ENCODE assay signal across 8 cellular contexts in the genomic region with DNA sequence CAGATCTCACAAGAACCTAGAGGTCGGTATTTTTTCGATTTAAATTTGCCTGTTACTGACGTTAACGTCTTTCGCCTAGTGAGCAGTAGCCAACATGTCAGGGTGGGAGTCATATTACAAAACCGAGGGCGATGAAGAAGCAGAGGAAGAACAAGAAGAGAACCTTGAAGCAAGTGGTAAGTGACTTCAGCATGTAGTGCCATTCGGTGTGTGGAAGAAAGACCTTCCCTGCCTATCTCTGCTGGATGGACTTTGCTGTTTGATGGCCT. TPM values are rescaled to one million over a fixed set of nuclear protein-coding genes. Genes with fewer than 3 reads are reported as not detected.
DNase-seq lines count a peak whose midpoint lies in the region; ATAC-seq and TF ChIP-seq lines count a peak whose summit lies in the region.

No MANE protein-coding gene starts in this region.

- peaks cover 51% of the 10 kb centered on the region for H3K36me3 Mint-ChIP-seq in activated CD4-positive, alpha-beta T cell treated with anti-CD3 and anti-CD28 coated beads for 36 hours (ENCODE audit: low read depth)

- H3K4me1 Mint-ChIP-seq in activated CD4-positive, alpha-beta T cell treated with anti-CD3 and anti-CD28 coated beads for 36 hours: peaks cover 42% of the 10 kb centered on the region

- TF ChIP-seq POLR2A in adrenal gland (IDR thresholded peaks at IDR 0.05): no peak

- no peak for ATAC-seq in activated CD4-positive, alpha-beta T cell treated with anti-CD3 and anti-CD28 coated beads for 36 hours

- TF ChIP-seq CTCF in adrenal gland (IDR thresholded peaks at IDR 0.05): no peak

- no peaks in the 10 kb centered on the region for H3K27me3 ChIP-seq in adrenal gland
- no peaks in the 10 kb centered on the region for H3K27me3 ChIP-seq in layer of hippocampus (ENCODE audit: control insufficient read depth, insufficient read depth, low read length)

- DNase-seq in activated CD4-positive, alpha-beta T cell treated with anti-CD3 and anti-CD28 coated beads for 36 hours: no peak
- DNase-seq in activated CD4-positive, alpha-beta T cell treated with anti-CD3 and anti-CD28 coated beads, Interleukin-2, amount 50 U/mL, for 48 hours: no peak
- DNase-seq in adrenal gland (no peak), NCI-H187 treated with DMSO at 0.1 percent for 48 hours (lab: John Stamatoyannopoulos, UW) (no peak), pons (ENCODE audit: low spot score) (no peak), DMS53 treated with DMSO at 0.1 percent for 48 hours (lab: John Stamatoyannopoulos, UW; ENCODE audit: unreplicated experiment) (no peak)

- H3K27ac ChIP-seq in adrenal gland (peak overlapping the region; percentile 95 to 100 (median 98)), layer of hippocampus (ENCODE audit: low read depth, low read length) (peak overlapping the region; percentile 93), temporal lobe (ENCODE audit: low read depth, low read length) (peak overlapping the region; percentile 91)

- H3K27ac Mint-ChIP-seq in activated CD4-positive, alpha-beta T cell treated with anti-CD3 and anti-CD28 coated beads for 36 hours: peak overlapping the region; percentile 99

- no peaks in the 10 kb centered on the region for H3K9me3 ChIP-seq in adrenal gland (replicated peaks in 1 of 3)

- no peaks in the 10 kb centered on the region for H3K27me3 Mint-ChIP-seq in activated CD4-positive, alpha-beta T cell treated with anti-CD3 and anti-CD28 coated beads for 36 hours

- H3K36me3 ChIP-seq in adrenal gland (replicated peaks in 1 of 2): peaks cover 0 to 45% of the 10 kb centered on the region in 2 donors

- WGBS in adrenal gland, 4 donors: 1 to 6% (median 2%) methylated on average over 8 of the region's 8 CpGs

- no peaks in the 10 kb centered on the region for H3K9me3 Mint-ChIP-seq in activated CD4-positive, alpha-beta T cell treated with anti-CD3 and anti-CD28 coated beads for 36 hours (ENCODE audit: low read depth)

- CTCF ChIA-PET in activated CD4-positive, alpha-beta T cell treated with anti-CD3 and anti-CD28 coated beads for 36 hours (lab: Charles Lee): interaction anchor here (0.6 to 1.0 kb wide), 6 partner anchors 45 to 669 kb away, joined by 3 to 4 read pairs (median 3); a partner anchor contains a TSS

- intact Hi-C loops in activated CD4-positive, alpha-beta T cell treated with anti-CD3 and anti-CD28 coated beads for 36 hours (cut with DNase I, micrococcal nuclease): loop anchor here (1.0 to 10.0 kb wide), 22 partner anchors 17 to 765 kb away; a partner anchor contains a TSS
- intact Hi-C loops in adrenal gland (cut with DNase I): no loop called here

- peak overlapping the region in 3 of 4 donors; percentile 75 to 100 (median 84) for H3K4me3 ChIP-seq in adrenal gland

- H3K4me3 Mint-ChIP-seq in activated CD4-positive, alpha-beta T cell treated with anti-CD3 and anti-CD28 coated beads for 36 hours: peak overlapping the region; percentile 98

- POLR2A ChIA-PET in activated CD4-positive, alpha-beta T cell treated with anti-CD3 and anti-CD28 coated beads for 36 hours (lab: Charles Lee): interaction anchor here (0.6 to 1.6 kb wide), 7 partner anchors 64 to 994 kb away, joined by 3 to 13 read pairs (median 3); a partner anchor contains a TSS

- H3K4me1 ChIP-seq in adrenal gland (replicated peaks in 1 of 2): peaks cover 19 to 32% of the 10 kb centered on the region in 2 donors

RNA-seq across cellular contexts. Expression of a gene that starts 0.8 kb away (rescaled TPM):
- total RNA-seq in activated CD4-positive, alpha-beta T cell treated with anti-CD3 and anti-CD28 coated beads for 36 hours: 100 to 1,000 TPM; 427 to 469 TPM
- 100 to 1,000 TPM; 211 to 363 (median 240) TPM for total RNA-seq in adrenal gland
- polyA plus RNA-seq in adrenal gland: 100 to 1,000 TPM; 122 to 475 (median 216) TPM
- total RNA-seq in temporal lobe: 191 TPM

RNA-seq across cellular contexts. Expression of a gene that starts 1.0 kb away (rescaled TPM):
- total RNA-seq in activated CD4-positive, alpha-beta T cell treated with anti-CD3 and anti-CD28 coated beads for 36 hours: 10 to 100 TPM; 56.6 to 98.1 TPM
- total RNA-seq in adrenal gland: 10 to 100 TPM; 11.4 to 64.7 (median 29.1) TPM
- polyA plus RNA-seq in adrenal gland: 10 to 100 TPM; 47.5 to 82.8 (median 58.7) TPM
- 17.5 TPM for total RNA-seq in temporal lobe

RNA-seq across cellular contexts. Expression of a gene that starts 32.2 kb away (rescaled TPM):
- total RNA-seq in activated CD4-positive, alpha-beta T cell treated with anti-CD3 and anti-CD28 coated beads for 36 hours: 10 to 100 TPM; 30.4 to 37.4 TPM
- total RNA-seq in adrenal gland (100 to 1,000 TPM in 1 of 8 donors, 10 to 100 TPM in 7; 49.5 to 105 (median 74.0) TPM), temporal lobe (22.6 TPM)
- polyA plus RNA-seq in adrenal gland: 10 to 100 TPM; 37.8 to 53.0 (median 43.0) TPM

Comparison
In these comparisons a context has a peak if more than half of its experiments do, and no peak if none do; other contexts are left out.
1. intact Hi-C loops: an anchor here in activated CD4-positive, alpha-beta T cell treated with anti-CD3 and anti-CD28 coated beads for 36 hours (1.0 to 10.0 kb wide); none called in adrenal gland.